22 cellular contexts compared by ENCODE assay signal in genomic region chr13:73549717-73550116, GRCh38.
DNase-seq lines count a peak whose midpoint lies in the region; ATAC-seq, FAIRE-seq and TF ChIP-seq lines count a peak whose summit lies in the region.
"Had no signal": no experiment of that assay in that cellular context is flagged by ENCODE, and none has a peak within 500 bp of the region (broad histone marks: within the 10 kb centered on the region; RNA-seq: fewer than 3 reads in every experiment).

No MANE protein-coding gene starts in this region.

- H3K4me3 Mint-ChIP-seq in endodermal cell (no peak overlapping the region), immature natural killer cell (no peak overlapping the region)
- H3K4me3 Mint-ChIP-seq: B cell; CD4-positive, alpha-beta T cell; CD8-positive, alpha-beta T cell had no signal

- no peak for TF ChIP-seq POLR2A in body of pancreas (IDR thresholded peaks at IDR 0.05)

- DNase-seq in endodermal cell = no peak
- no peak for DNase-seq in keratinocyte (ENCODE audit: low read depth, low spot score)
- no peak for DNase-seq in pancreas
- no peak for DNase-seq in body of pancreas
- DNase-seq in immature natural killer cell = no peak
- DNase-seq: AML-193; Caco-2; Calu3; CD4-positive, alpha-beta T cell; CD8-positive, alpha-beta T cell; DMS79 treated with DMSO at 0.1 percent for 48 hours; GF-D8 had no signal

- H3K9me3 ChIP-seq in endodermal cell (ENCODE audit: control insufficient read depth, low read length) (no peaks in the 10 kb centered on the region), keratinocyte (ENCODE audit: control insufficient read depth, low read depth, low read length) (no peaks in the 10 kb centered on the region), pancreas (no peaks in the 10 kb centered on the region), body of pancreas (no peaks in the 10 kb centered on the region)
- H3K9me3 ChIP-seq: A549; BLaER1 treated with 17β-estradiol and CSF1 and Interleukin-3, amounts not matched to agents 10 nM and 100 nM; Caco-2 had no signal

- H4K20me1 ChIP-seq in keratinocyte (ENCODE audit: control insufficient read depth, extremely low read depth, insufficient read depth, low read length) = no peaks in the 10 kb centered on the region
- H4K20me1 ChIP-seq: BLaER1 treated with 17β-estradiol and CSF1 and Interleukin-3, amounts not matched to agents 10 nM and 100 nM had no signal

- intact Hi-C loops in pancreas (cut with DNase I) (no loop called here), body of pancreas (cut with DNase I) (no loop called here)

- peak in 3 of 4 donors; percentile 56 to 81 (median 61) for ATAC-seq in pancreas
- no peak for ATAC-seq in HG02571 (IDR thresholded peaks at IDR 0.05; ENCODE audit: unreplicated experiment)
- ATAC-seq in body of pancreas = no peak
- ATAC-seq: A549; CD8-positive, alpha-beta T cell had no signal

- no peaks in the 10 kb centered on the region for H3K79me2 ChIP-seq in keratinocyte (ENCODE audit: control insufficient read depth, insufficient read depth, low read length)

- peaks cover 2% of the 10 kb centered on the region for H3K4me1 ChIP-seq in endodermal cell (ENCODE audit: control insufficient read depth, insufficient read depth, low read length)
- peaks cover 16% of the 10 kb centered on the region for H3K4me1 ChIP-seq in keratinocyte (ENCODE audit: control insufficient read depth, extremely low read depth, insufficient read depth, low read length)
- H3K4me1 ChIP-seq in pancreas = peaks cover 0 to 10% (median 0%) of the 10 kb centered on the region in 3 donors
- H3K4me1 ChIP-seq in body of pancreas = peaks cover 7% of the 10 kb centered on the region
- H3K4me1 ChIP-seq: A549; BLaER1 treated with 17β-estradiol and CSF1 and Interleukin-3, amounts not matched to agents 10 nM and 100 nM; Caco-2 had no signal

- H3K27ac Mint-ChIP-seq in endodermal cell = no peak overlapping the region
- no peak overlapping the region for H3K27ac Mint-ChIP-seq in immature natural killer cell
- H3K27ac Mint-ChIP-seq: B cell; CD4-positive, alpha-beta T cell; CD8-positive, alpha-beta T cell had no signal

- TF ChIP-seq CTCF in endodermal cell (conservative IDR thresholded peaks at IDR 0.05) (no peak), keratinocyte (optimal IDR thresholded peaks at IDR 0.05 in 1 of 3, IDR thresholded peaks at IDR 0.05 in 1 of 3, conservative IDR thresholded peaks at IDR 0.05 in 1 of 3; ENCODE audit: extremely low read depth in 1 of 3, insufficient read depth in 2 of 3, low read length in 3 of 3) (no peak), pancreas (IDR thresholded peaks at IDR 0.05) (no peak), body of pancreas (IDR thresholded peaks at IDR 0.05) (no peak)

- H3K27me3 Mint-ChIP-seq in endodermal cell (ENCODE audit: insufficient read depth) = no peaks in the 10 kb centered on the region
- peaks cover 0 to 8% (median 0%) of the 10 kb centered on the region in 3 donors for H3K27me3 Mint-ChIP-seq in immature natural killer cell (ENCODE audit: low read depth in 3 of 3)

- H3K4me2 ChIP-seq in keratinocyte (ENCODE audit: control insufficient read depth, extremely low read depth, insufficient read depth, low read depth, low read length) = no peak overlapping the region
- H3K4me2 ChIP-seq: A549; BLaER1 treated with 17β-estradiol and CSF1 and Interleukin-3, amounts not matched to agents 10 nM and 100 nM had no signal

- H3K9me1 ChIP-seq in keratinocyte (ENCODE audit: control insufficient read depth, extremely low read depth, insufficient read depth, low read length) = no peaks in the 10 kb centered on the region

- peak overlapping the region; percentile 25 for H2AFZ ChIP-seq in keratinocyte (ENCODE audit: control insufficient read depth, low read length)

- WGBS in endodermal cell (ENCODE audit: insufficient coverage in 1 of 2, insufficient read length in 1 of 2), 2 experiments = 95 to 97% methylated on average over 2 to 3 of the region's 3 CpGs
- 22 to 29% methylated on average over 3 of the region's 3 CpGs for WGBS in pancreas, 2 donors
- WGBS in body of pancreas, 2 donors = 31 to 49% methylated on average over 3 of the region's 3 CpGs

- H3K9me3 Mint-ChIP-seq in endodermal cell = no peaks in the 10 kb centered on the region
- no peaks in the 10 kb centered on the region for H3K9me3 Mint-ChIP-seq in immature natural killer cell
- H3K9me3 Mint-ChIP-seq: CD4-positive, alpha-beta T cell had no signal

- H3K27me3 ChIP-seq in endodermal cell (ENCODE audit: control insufficient read depth, insufficient read depth, low read length, poor library complexity, severe bottlenecking) = no peaks in the 10 kb centered on the region
- H3K27me3 ChIP-seq in keratinocyte (ENCODE audit: control insufficient read depth, extremely low read depth, insufficient read depth, low read length) = no peaks in the 10 kb centered on the region
- no peaks in the 10 kb centered on the region for H3K27me3 ChIP-seq in pancreas
- no peaks in the 10 kb centered on the region for H3K27me3 ChIP-seq in body of pancreas
- H3K27me3 ChIP-seq: BLaER1 treated with 17β-estradiol and CSF1 and Interleukin-3, amounts not matched to agents 10 nM and 100 nM had no signal

- H3K36me3 Mint-ChIP-seq in endodermal cell (ENCODE audit: low read depth) (no peaks in the 10 kb centered on the region), immature natural killer cell (no peaks in the 10 kb centered on the region)
- H3K36me3 Mint-ChIP-seq: CD8-positive, alpha-beta T cell had no signal

- H3K9ac ChIP-seq in endodermal cell (ENCODE audit: extremely low read depth, low read length, poor library complexity, severe bottlenecking) (no peak overlapping the region), keratinocyte (ENCODE audit: control insufficient read depth, extremely low read depth, insufficient read depth, low read length) (no peak overlapping the region)
- H3K9ac ChIP-seq: BLaER1 treated with 17β-estradiol and CSF1 and Interleukin-3, amounts not matched to agents 10 nM and 100 nM had no signal

- H3K27ac ChIP-seq in endodermal cell (ENCODE audit: low read depth, low read length) (no peak overlapping the region), keratinocyte (ENCODE audit: control insufficient read depth, insufficient read depth, low read length) (no peak overlapping the region), pancreas (no peak overlapping the region), body of pancreas (no peak overlapping the region)
- H3K27ac ChIP-seq: 22Rv1; A549; BLaER1 treated with 17β-estradiol and CSF1 and Interleukin-3, amounts not matched to agents 10 nM and 100 nM; C4-2B had no signal

- no peaks in the 10 kb centered on the region for H3K36me3 ChIP-seq in endodermal cell (ENCODE audit: control insufficient read depth, insufficient read depth, low read length)
- no peaks in the 10 kb centered on the region for H3K36me3 ChIP-seq in keratinocyte (ENCODE audit: control insufficient read depth in 2 of 2, extremely low read depth in 1 of 2, insufficient read depth in 2 of 2, low read length in 2 of 2)
- no peaks in the 10 kb centered on the region for H3K36me3 ChIP-seq in pancreas
- H3K36me3 ChIP-seq in body of pancreas (replicated peaks in 1 of 2; ENCODE audit: insufficient read depth in 1 of 2, low read depth in 2 of 2) = no peaks in the 10 kb centered on the region
- H3K36me3 ChIP-seq: BLaER1 treated with 17β-estradiol and CSF1 and Interleukin-3, amounts not matched to agents 10 nM and 100 nM had no signal

- dilution Hi-C loops in keratinocyte (cut with MboI; ENCODE audit: extremely low pct_ligation_motif_present, low sequenced_read_pairs) = no loop called here

- H3K4me3 ChIP-seq in endodermal cell (ENCODE audit: low read length) (peak overlapping the region; percentile 5), keratinocyte (ENCODE audit: control insufficient read depth in 2 of 3, extremely low read depth in 1 of 3, insufficient read depth in 2 of 3, low read depth in 1 of 3, low read length in 3 of 3) (no peak overlapping the region), pancreas (no peak overlapping the region), body of pancreas (no peak overlapping the region)
- H3K4me3 ChIP-seq: A549; BLaER1 treated with 17β-estradiol and CSF1 and Interleukin-3, amounts not matched to agents 10 nM and 100 nM had no signal

- no peak for FAIRE-seq in keratinocyte (lab: Jason Lieb, UNC)
- FAIRE-seq in pancreas (lab: Jason Lieb, UNC) = no peak
- FAIRE-seq: A549, D721Med, G401.6, GM12891, GM19239 had no signal

- H3K4me1 Mint-ChIP-seq in endodermal cell (peaks cover 2% of the 10 kb centered on the region), immature natural killer cell (no peaks in the 10 kb centered on the region)
- H3K4me1 Mint-ChIP-seq: B cell had no signal

Comparison
In these comparisons a context has a peak if more than half of its experiments do, and no peak if none do; other contexts are left out.
1. ATAC-seq: peak in pancreas (3 of 4); none in HG02571 (single experiment) and body of pancreas (single experiment).